8 cellular contexts compared by ENCODE assay signal in the genomic region with DNA sequence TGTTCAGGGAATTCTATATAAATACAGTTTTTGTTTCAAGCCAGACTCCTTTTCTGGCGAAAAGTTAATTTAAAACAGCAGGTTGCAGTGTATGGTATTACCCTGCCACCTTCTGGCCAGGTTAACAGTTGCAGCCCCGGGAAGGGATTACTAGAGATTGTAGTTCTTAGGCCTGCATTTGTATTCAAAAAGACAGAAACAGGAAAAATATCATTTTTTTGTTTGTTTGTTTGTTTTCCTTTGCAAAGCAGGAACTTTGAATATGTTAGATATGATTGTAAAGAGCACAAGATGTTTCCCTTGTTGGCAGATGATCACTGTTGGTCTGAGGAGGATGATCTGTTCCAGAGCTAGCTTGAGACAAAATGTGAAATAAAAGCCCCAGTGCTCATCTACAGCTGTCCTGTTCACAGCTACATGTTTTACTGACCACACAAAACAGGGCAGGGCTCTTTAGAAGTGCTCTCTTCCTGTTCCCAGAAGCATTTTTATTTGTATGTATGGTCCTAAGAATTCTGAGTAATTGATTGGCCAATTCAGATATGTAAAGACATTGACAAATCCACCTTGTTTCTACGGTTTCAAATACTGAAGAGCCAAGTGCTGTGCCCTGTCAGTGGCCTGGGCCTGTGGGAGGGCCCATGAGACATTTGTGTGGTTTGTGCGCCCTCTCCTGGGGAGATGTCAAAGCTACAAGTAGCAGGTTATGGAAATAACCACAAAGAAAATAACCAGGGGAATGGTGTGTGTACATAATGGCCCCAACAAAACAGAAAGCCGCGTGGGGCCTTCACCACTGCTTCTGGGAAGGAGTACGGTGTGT. TPM values are rescaled to one million over a fixed set of nuclear protein-coding genes. Genes with fewer than 3 reads are reported as not detected.
DNase-seq lines count a peak whose midpoint lies in the region; ATAC-seq and TF ChIP-seq lines count a peak whose summit lies in the region.

No MANE protein-coding gene starts in this region.

- H3K36me3 ChIP-seq in ACC112 (ENCODE audit: insufficient read depth, low read length): peaks cover 12% of the 10 kb centered on the region; the same call in 1 of the 2 replicates
- H3K36me3 ChIP-seq in kidney epithelial cell (ENCODE audit: control insufficient read depth, insufficient read depth, low read length): peaks cover 1% of the 10 kb centered on the region

- peaks cover 3% of the 10 kb centered on the region for H3K4me1 ChIP-seq in ACC112 (ENCODE audit: control insufficient read depth, insufficient read depth, low read length, unreplicated experiment)

- H3K4me3 ChIP-seq in ACC112 (ENCODE audit: low read depth, low read length) (no peak overlapping the region), kidney epithelial cell (ENCODE audit: low read depth, low read length) (no peak overlapping the region)

- H3K27me3 Mint-ChIP-seq in central memory CD8-positive, alpha-beta T cell: peaks cover 29% of the 10 kb centered on the region

- H3K4me3 Mint-ChIP-seq in central memory CD8-positive, alpha-beta T cell: no peak overlapping the region

- peak; percentile 87 for TF ChIP-seq CTCF in kidney epithelial cell (IDR thresholded peaks at IDR 0.05; ENCODE audit: insufficient read depth, low read length, poor library complexity, severe bottlenecking)

- peak overlapping the region; percentile 49 for H3K27ac Mint-ChIP-seq in central memory CD8-positive, alpha-beta T cell (ENCODE audit: low read depth)

- peak overlapping the region; percentile 17; the same call in 1 of the 2 replicates for H3K27ac ChIP-seq in ACC112 (ENCODE audit: low read depth, low read length)

- peak; percentile 88 for ATAC-seq in GM18519 (IDR thresholded peaks at IDR 0.05; ENCODE audit: low FRiP score, unreplicated experiment)
- peak; percentile 94 for ATAC-seq in HG03045 (IDR thresholded peaks at IDR 0.05; ENCODE audit: unreplicated experiment)
- peak; percentile 74 to 80 for ATAC-seq in activated CD4-positive, CD25-positive, alpha-beta regulatory T cell treated with anti-CD3 and anti-CD28 coated beads, Interleukin-2, amount 50 U/mL, for 24 hours
- ATAC-seq in central memory CD8-positive, alpha-beta T cell (replicated peaks; ENCODE audit: extremely low read depth, poor library complexity, severe bottlenecking): peak; percentile 76

- H3K9me3 Mint-ChIP-seq in central memory CD8-positive, alpha-beta T cell: no peaks in the 10 kb centered on the region

- no peak overlapping the region for H2AFZ ChIP-seq in ACC112 (ENCODE audit: low read length, unreplicated experiment)

- H3K36me3 Mint-ChIP-seq in central memory CD8-positive, alpha-beta T cell (ENCODE audit: insufficient read depth): no peaks in the 10 kb centered on the region

- H3K4me1 Mint-ChIP-seq in central memory CD8-positive, alpha-beta T cell: peaks cover 7% of the 10 kb centered on the region

- H3K27me3 ChIP-seq in ACC112 (ENCODE audit: insufficient read depth, low read length) (no peaks in the 10 kb centered on the region), kidney epithelial cell (ENCODE audit: control insufficient read depth, insufficient read depth, low read length) (no peaks in the 10 kb centered on the region)

- no peaks in the 10 kb centered on the region for H3K79me2 ChIP-seq in ACC112 (ENCODE audit: control insufficient read depth, insufficient read depth, low read length, unreplicated experiment)

- DNase-seq in NCI-H2171 treated with DMSO at 0.1 percent for 48 hours (lab: John Stamatoyannopoulos, UW): peak; percentile 34
- DNase-seq in central memory CD8-positive, alpha-beta T cell (ENCODE audit: low spot score in 2 of 2): peak; percentile 37 to 47
- no peak for DNase-seq in kidney epithelial cell (ENCODE audit: low read depth)
- peak; percentile 81 to 83 for DNase-seq in stimulated activated CD4-positive, alpha-beta T cell treated with anti-CD3 and anti-CD28 coated beads, Interleukin-2, amount 100 ng/mL, for 24 hours

RNA-seq across cellular contexts. Expression of a gene that starts 57.9 kb away (rescaled TPM):
- not detected in 2 replicates for total RNA-seq in kidney epithelial cell
